ENCODE assay signal across 8 cellular contexts in the genomic region with DNA sequence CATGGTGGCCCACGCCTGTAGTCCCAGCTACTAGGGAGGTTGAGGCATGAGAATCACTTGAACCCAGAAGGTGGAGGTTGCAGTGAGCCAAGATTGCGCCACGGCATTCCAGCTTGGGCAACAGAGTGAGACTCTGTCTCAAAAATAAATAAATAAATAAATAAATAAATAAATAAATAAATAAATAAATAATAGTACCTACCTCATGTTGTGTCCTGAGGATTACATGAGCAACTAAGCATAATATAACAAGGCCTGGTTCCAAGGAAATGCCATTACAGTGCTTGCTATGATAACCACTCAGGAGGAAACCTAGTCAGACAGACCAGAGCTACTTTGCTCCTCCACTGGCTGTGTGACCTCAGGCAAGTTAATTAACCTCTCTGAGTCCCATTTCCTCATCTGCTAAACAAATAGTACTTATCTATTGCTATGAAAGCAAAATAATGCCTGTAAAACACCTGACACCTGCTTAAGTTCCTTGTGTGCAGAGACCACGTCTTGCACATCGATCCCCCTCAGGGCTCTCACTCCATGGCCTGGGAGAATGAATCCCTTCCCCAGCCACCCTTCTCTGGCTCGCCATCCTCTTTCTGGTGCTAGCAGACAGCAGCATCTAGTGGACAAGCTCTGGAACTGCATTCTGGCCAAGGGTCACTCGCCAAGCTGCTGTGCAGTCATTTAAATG. TPM values are rescaled to one million over a fixed set of nuclear protein-coding genes. Genes with fewer than 3 reads are reported as not detected.
DNase-seq lines count a peak whose midpoint lies in the region; ATAC-seq and TF ChIP-seq lines count a peak whose summit lies in the region.

No MANE protein-coding gene starts in this region.

- peak; percentile 82 for DNase-seq in BE2C
- peak; percentile 75 to 85 for DNase-seq in HAP-1 (ENCODE audit: low spot score in 2 of 2)
- peak; percentile 86 for DNase-seq in NCI-H69 (lab: John Stamatoyannopoulos, UW)
- DNase-seq in activated CD4-positive, alpha-beta T cell treated with anti-CD3 and anti-CD28 coated beads, Interleukin-2, amount 10 ng/mL, durations not matched to agents 24 days and 14 days, result peak; percentile 89
- peak; percentile 17 for DNase-seq in effector CD8-positive, alpha-beta T cell (lab: John Stamatoyannopoulos, UW)
- peak; percentile 61 to 62 for DNase-seq in memory B cell (ENCODE audit: low spot score in 2 of 2)
- DNase-seq in stimulated activated CD8-positive, alpha-beta memory T cell treated with anti-CD3 and anti-CD28 coated beads, Interleukin-7, amount 100 ng/mL, for 4 hours (ENCODE audit: low read depth in 2 of 2), result peak; percentile 16 to 40

- H3K27me3 Mint-ChIP-seq in activated CD4-positive, alpha-beta T cell treated with anti-CD3 and anti-CD28 coated beads, Interleukin-2, amount 10 ng/mL, durations not matched to agents 24 days and 14 days, result peaks cover 55% of the 10 kb centered on the region
- H3K27me3 Mint-ChIP-seq in memory B cell, result peaks cover 42% of the 10 kb centered on the region

- intact Hi-C loops in activated CD4-positive, alpha-beta T cell treated with anti-CD3 and anti-CD28 coated beads, Interleukin-2, amount 10 ng/mL, durations not matched to agents 24 days and 14 days (cut with micrococcal nuclease), result loop anchor here (1.0 kb wide), 2 partner anchors 109 to 175 kb away; no protein-coding TSS in a partner anchor

- H3K4me3 ChIP-seq in BE2C (ENCODE audit: low read depth, low read length) (no peak overlapping the region), HAP-1 (no peak overlapping the region)

- H3K4me3 Mint-ChIP-seq in activated CD4-positive, alpha-beta T cell treated with anti-CD3 and anti-CD28 coated beads, Interleukin-2, amount 10 ng/mL, durations not matched to agents 24 days and 14 days, result no peak overlapping the region
- no peak overlapping the region for H3K4me3 Mint-ChIP-seq in memory B cell

- H3K4me1 ChIP-seq in BE2C (no peaks in the 10 kb centered on the region), HAP-1 (peaks cover 6% of the 10 kb centered on the region; the same call in 1 of the 2 replicates)

- peaks cover 21% of the 10 kb centered on the region for H3K4me1 Mint-ChIP-seq in activated CD4-positive, alpha-beta T cell treated with anti-CD3 and anti-CD28 coated beads, Interleukin-2, amount 10 ng/mL, durations not matched to agents 24 days and 14 days
- H3K4me1 Mint-ChIP-seq in memory B cell, result peaks cover 8% of the 10 kb centered on the region

- no peak overlapping the region for H3K27ac Mint-ChIP-seq in activated CD4-positive, alpha-beta T cell treated with anti-CD3 and anti-CD28 coated beads, Interleukin-2, amount 10 ng/mL, durations not matched to agents 24 days and 14 days
- H3K27ac Mint-ChIP-seq in memory B cell, result no peak overlapping the region

- peak; percentile 63 for ATAC-seq in memory B cell (ENCODE audit: low read depth)
- no peak for ATAC-seq in GM18873 (IDR thresholded peaks at IDR 0.05; ENCODE audit: low FRiP score, unreplicated experiment)

- H3K36me3 ChIP-seq in BE2C (no peaks in the 10 kb centered on the region), HAP-1 (replicated peaks) (no peaks in the 10 kb centered on the region)

- H3K9me3 ChIP-seq in BE2C, result no peaks in the 10 kb centered on the region
- no peaks in the 10 kb centered on the region for H3K9me3 ChIP-seq in HAP-1

- peaks cover 7% of the 10 kb centered on the region for H3K36me3 Mint-ChIP-seq in activated CD4-positive, alpha-beta T cell treated with anti-CD3 and anti-CD28 coated beads, Interleukin-2, amount 10 ng/mL, durations not matched to agents 24 days and 14 days (ENCODE audit: low read depth)
- H3K36me3 Mint-ChIP-seq in memory B cell, result peaks cover 3% of the 10 kb centered on the region

- H3K27me3 ChIP-seq in BE2C (no peaks in the 10 kb centered on the region; the same call in 1 of the 2 replicates), HAP-1 (ENCODE audit: low read depth) (0 out of 2 replicates have a peak, but pooled peaks cover 3% of the 10 kb centered on the region)

- in situ Hi-C loops in HAP-1 (cut with MboI; ENCODE audit: low sequenced_read_pairs), result loop anchor here (5.0 to 10.0 kb wide), 3 partner anchors 115 to 242 kb away; partner anchors contain the start of gene ARHGAP23

- H3K9me3 Mint-ChIP-seq in activated CD4-positive, alpha-beta T cell treated with anti-CD3 and anti-CD28 coated beads, Interleukin-2, amount 10 ng/mL, durations not matched to agents 24 days and 14 days, result no peaks in the 10 kb centered on the region
- H3K9me3 Mint-ChIP-seq in memory B cell, result no peaks in the 10 kb centered on the region

- peak; percentile 100 for TF ChIP-seq CTCF in BE2C (IDR thresholded peaks at IDR 0.05; ENCODE audit: low read depth, low read length)

RNA-seq across cellular contexts. Expression of gene EPOP, which starts 7.5 kb away (rescaled TPM):
- 6.0 TPM for polyA plus RNA-seq in BE2C (2012; ENCODE audit: insufficient read depth, insufficient read length, low read depth)
- 52.1 and 54.9 TPM in 2 replicates for total RNA-seq in activated CD4-positive, alpha-beta T cell treated with anti-CD3 and anti-CD28 coated beads, Interleukin-2, amount 10 ng/mL, durations not matched to agents 24 days and 14 days

RNA-seq across cellular contexts. Expression of gene MLLT6, which starts 37.8 kb away (rescaled TPM):
- polyA plus RNA-seq in BE2C (2012; ENCODE audit: insufficient read depth, insufficient read length, low read depth), result 139 TPM
- total RNA-seq in activated CD4-positive, alpha-beta T cell treated with anti-CD3 and anti-CD28 coated beads, Interleukin-2, amount 10 ng/mL, durations not matched to agents 24 days and 14 days, result 243 and 248 TPM in 2 replicates

Comparison
In these comparisons a context has a peak if more than half of its experiments do, and no peak if none do; other contexts are left out.
1. DNase-seq: peak in every context shown above with its lines; median percentile 89 in activated CD4-positive, alpha-beta T cell treated with anti-CD3 and anti-CD28 coated beads, Interleukin-2, amount 10 ng/mL, durations not matched to agents 24 days and 14 days; 86 in NCI-H69; 82 in BE2C; 80 in HAP-1; 62 in memory B cell; 28 in stimulated activated CD8-positive, alpha-beta memory T cell treated with anti-CD3 and anti-CD28 coated beads, Interleukin-7, amount 100 ng/mL, for 4 hours; 17 in effector CD8-positive, alpha-beta T cell.